Comparison of ENCODE assay signal across 12 cellular contexts in genomic region chr4:151418385-151418784, GRCh38. TPM values are rescaled to one million over a fixed set of nuclear protein-coding genes. Genes with fewer than 3 reads are reported as not detected.
DNase-seq lines count a peak whose midpoint lies in the region; ATAC-seq and TF ChIP-seq lines count a peak whose summit lies in the region.
"Had no signal": no experiment of that assay in that cellular context is flagged by ENCODE, and none has a peak within 500 bp of the region (broad histone marks: within the 10 kb centered on the region; RNA-seq: fewer than 3 reads in every experiment).

No MANE protein-coding gene starts in this region.

- H3K4me3 ChIP-seq in fibroblast of lung (replicated peaks in 1 of 4; ENCODE audit: control extremely low read depth in 1 of 4, insufficient read depth in 1 of 4, low read depth in 3 of 4, low read length in 4 of 4) (no peak overlapping the region), retinal pigment epithelial cell (ENCODE audit: low read length) (no peak overlapping the region)

- H3K36me3 ChIP-seq in fibroblast of lung (ENCODE audit: control insufficient read depth, insufficient read depth, low read length) = no peaks in the 10 kb centered on the region
- H3K36me3 ChIP-seq: neutrophil had no signal

- no peak for ATAC-seq in HG03342 (IDR thresholded peaks at IDR 0.05; ENCODE audit: unreplicated experiment)
- ATAC-seq in GM21717 (IDR thresholded peaks at IDR 0.05; ENCODE audit: unreplicated experiment) = no peak

- H2AFZ ChIP-seq in fibroblast of lung (ENCODE audit: low read length) = no peak overlapping the region

- no peaks in the 10 kb centered on the region for H3K27me3 ChIP-seq in fibroblast of lung (ENCODE audit: control insufficient read depth, insufficient read depth, low read length)

- peak; percentile 86 for DNase-seq in ELR (ENCODE audit: low read depth)
- DNase-seq in RPMI7951 (ENCODE audit: low read depth) = peak; percentile 65
- peak; percentile 70 to 90 for DNase-seq in fibroblast of lung (ENCODE audit: low read depth in 2 of 2)
- DNase-seq in retinal pigment epithelial cell (ENCODE audit: low read depth) = peak; percentile 65
- DNase-seq in NCI-H524 treated with DMSO at 0.1 percent for 48 hours (lab: John Stamatoyannopoulos, UW) = no peak
- no peak for DNase-seq in NAMALWA (ENCODE audit: low spot score)
- DNase-seq: activated CD4-positive, alpha-beta T cell treated with anti-CD3 and anti-CD28 coated beads, Interleukin-2, amount 10 ng/mL, durations not matched to agents 7 days and 5 days; DMS153 had no signal

- no peak overlapping the region for H3K27ac ChIP-seq in fibroblast of lung (ENCODE audit: insufficient read depth, low read length)
- H3K27ac ChIP-seq: KMS-11, neutrophil had no signal

- H3K79me2 ChIP-seq in fibroblast of lung (ENCODE audit: control insufficient read depth, insufficient read depth, low read length) = no peaks in the 10 kb centered on the region

- TF ChIP-seq CTCF in fibroblast of lung (conservative IDR thresholded peaks at IDR 0.05 in 1 of 2, IDR thresholded peaks at IDR 0.05 in 1 of 2; ENCODE audit: low read depth in 1 of 2, low read length in 2 of 2) (no peak), retinal pigment epithelial cell (conservative IDR thresholded peaks at IDR 0.05; ENCODE audit: low read depth, low read length) (no peak)

- H3K9me3 ChIP-seq in fibroblast of lung (ENCODE audit: control insufficient read depth, insufficient read depth, low read depth, low read length) = no peaks in the 10 kb centered on the region
- H3K9me3 ChIP-seq: neutrophil had no signal

- no peaks in the 10 kb centered on the region for H4K20me1 ChIP-seq in fibroblast of lung (ENCODE audit: control insufficient read depth, extremely low read depth, insufficient read depth, low read length)

- H3K9ac ChIP-seq in fibroblast of lung (ENCODE audit: insufficient read depth, low read length) = no peak overlapping the region
- H3K9ac ChIP-seq: KMS-11 had no signal

- H3K4me1 ChIP-seq in fibroblast of lung (ENCODE audit: control insufficient read depth, extremely low read depth, insufficient read depth, low read length) = peaks cover 2% of the 10 kb centered on the region

- H3K4me2 ChIP-seq in fibroblast of lung (ENCODE audit: extremely low read depth, insufficient read depth, low read length) = no peak overlapping the region
- H3K4me2 ChIP-seq: KMS-11 had no signal

RNA-seq across cellular contexts. Expression of gene FHIP1A, which starts 9.4 kb away (rescaled TPM):
- total RNA-seq in RPMI7951 (2014; rRNA removed; shearing (Covaris generic)) = 0.20 and 0.36 TPM in 2 replicates
- total RNA-seq in fibroblast of lung = under 0.01 TPM in 2 replicates
- polyA plus RNA-seq in fibroblast of lung = 0.07 and 0.09 TPM in 2 replicates
- 0.03 TPM in 1 of 2 replicates, not detected in the other for polyA plus RNA-seq in fibroblast of lung (2012)
- polyA minus RNA-seq in fibroblast of lung (ENCODE audit: low replicate concordance) = 1.2 TPM in 1 of 2 replicates, not detected in the other
- total RNA-seq: activated CD4-positive, alpha-beta T cell treated with anti-CD3 and anti-CD28 coated beads, Interleukin-2, amount 10 ng/mL, durations not matched to agents 7 days and 5 days had no signal

Comparison
In these comparisons a context has a peak if more than half of its experiments do, and no peak if none do; other contexts are left out.
1. DNase-seq: peak in ELR (single experiment), RPMI7951 (single experiment), fibroblast of lung (2 of 2) and retinal pigment epithelial cell (single experiment); none in NCI-H524 treated with DMSO at 0.1 percent for 48 hours (single experiment) and NAMALWA (single experiment).